25 cellular contexts compared by ENCODE assay signal in the genomic region with DNA sequence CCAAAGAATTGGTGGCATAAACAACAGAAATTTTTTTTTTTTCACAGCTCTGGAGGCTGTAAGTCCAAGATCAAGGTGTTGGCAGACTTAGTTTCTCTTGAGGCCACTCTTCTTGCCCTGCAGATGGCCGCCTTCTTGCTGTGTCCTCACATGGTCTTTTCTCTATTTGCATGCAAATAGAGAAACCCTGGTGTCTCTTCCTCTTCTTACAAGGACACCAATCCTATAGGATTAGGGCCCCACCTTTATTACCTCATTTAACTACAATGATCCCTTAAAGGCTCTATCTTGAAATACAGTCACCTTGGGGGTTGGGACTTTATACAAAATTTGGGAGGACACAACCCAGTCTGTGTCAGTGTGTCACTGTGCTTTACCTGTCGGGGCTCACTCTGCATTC.
A peak's percentile ranks its signal among the peaks of the same experiment; 100 is the strongest.
DNase-seq lines count a peak whose midpoint lies in the region; ATAC-seq, FAIRE-seq and TF ChIP-seq lines count a peak whose summit lies in the region.
"Had no signal": no experiment of that assay in that cellular context is flagged by ENCODE, and none has a peak within 500 bp of the region (broad histone marks: within the 10 kb centered on the region; RNA-seq: fewer than 3 reads in every experiment).

No MANE protein-coding gene starts in this region.

- no peaks in the 10 kb centered on the region for H3K9me3 ChIP-seq in HAP-1
- no peaks in the 10 kb centered on the region for H3K9me3 ChIP-seq in GM12878 (replicated peaks; ENCODE audit: control insufficient read depth, insufficient read depth, low read length)
- H3K9me3 ChIP-seq in endodermal cell (ENCODE audit: control insufficient read depth, low read length), result peaks cover 13% of the 10 kb centered on the region
- no peaks in the 10 kb centered on the region for H3K9me3 ChIP-seq in heart right ventricle
- H3K9me3 ChIP-seq: A549, BE2C, BLaER1 had no signal

- POLR2A ChIA-PET in GM12878 (lab: Charles Lee), result no interaction called here

- no peaks in the 10 kb centered on the region for H3K27me3 ChIP-seq in HAP-1 (ENCODE audit: low read depth)
- H3K27me3 ChIP-seq in GM12878 (replicated peaks in 1 of 2; ENCODE audit: control insufficient read depth in 2 of 2, insufficient read depth in 2 of 2, low read length in 1 of 2), result no peaks in the 10 kb centered on the region
- no peaks in the 10 kb centered on the region for H3K27me3 ChIP-seq in endodermal cell (ENCODE audit: control insufficient read depth, insufficient read depth, low read length, poor library complexity, severe bottlenecking)
- no peaks in the 10 kb centered on the region for H3K27me3 ChIP-seq in heart right ventricle
- H3K27me3 ChIP-seq: BE2C, BLaER1 had no signal

- H3K9me3 Mint-ChIP-seq in endodermal cell, result peaks cover 14% of the 10 kb centered on the region
- H3K9me3 Mint-ChIP-seq: CD4-positive, alpha-beta memory T cell; CD8-positive, alpha-beta memory T cell had no signal

- H3K79me2 ChIP-seq in GM12878 (ENCODE audit: control insufficient read depth, insufficient read depth, low read length), result no peaks in the 10 kb centered on the region

- CTCF ChIA-PET in GM12878 (lab: Yijun Ruan, JAX), result interaction anchor here (5.5 kb wide), 1 partner anchor 9 kb away, joined by 36 read pairs; no protein-coding TSS in a partner anchor

- RAD21 ChIA-PET in GM12878 (lab: Charles Lee; ENCODE audit: unreplicated experiment), result interaction anchor here (1.2 kb wide), 1 partner anchor 9 kb away, joined by 6 read pairs; no protein-coding TSS in a partner anchor

- WGBS in GM12878 (ENCODE audit: insufficient coverage, insufficient replicate concordance, low lambda C conversion rate, missing lambda C conversion rate), result 53% methylated on average over 2 of the region's 2 CpGs
- 91 to 100% methylated on average over 1 to 2 of the region's 2 CpGs for WGBS in endodermal cell (ENCODE audit: insufficient coverage in 1 of 2, insufficient read length in 1 of 2), 2 experiments
- 98 to 99% methylated on average over 2 of the region's 2 CpGs for WGBS in heart right ventricle, 2 donors

- H3K9ac ChIP-seq in GM12878 (ENCODE audit: control insufficient read depth, insufficient read depth, low read length), result no peak overlapping the region
- H3K9ac ChIP-seq in endodermal cell (ENCODE audit: extremely low read depth, low read length, poor library complexity, severe bottlenecking), result no peak overlapping the region
- H3K9ac ChIP-seq: BLaER1 had no signal

- no peak for TF ChIP-seq RAD21 in GM12878 (IDR thresholded peaks at IDR 0.05; ENCODE audit: insufficient read depth, low read depth, low read length)

- no peak for TF ChIP-seq CTCF in GM12878 (IDR thresholded peaks at IDR 0.05 in 2 of 3, conservative IDR thresholded peaks at IDR 0.05 in 1 of 3; ENCODE audit: control insufficient read depth in 2 of 3, extremely low read depth in 1 of 3, insufficient read depth in 1 of 3, low read depth in 3 of 3, low read length in 3 of 3)
- no peak for TF ChIP-seq CTCF in endodermal cell (conservative IDR thresholded peaks at IDR 0.05)
- TF ChIP-seq CTCF in heart right ventricle (IDR thresholded peaks at IDR 0.05), result no peak

- H3K4me1 Mint-ChIP-seq in endodermal cell, result peaks cover 6% of the 10 kb centered on the region
- H3K4me1 Mint-ChIP-seq: CD14-positive monocyte; CD4-positive, alpha-beta memory T cell; CD4-positive, CD25-positive, alpha-beta regulatory T cell; CD8-positive, alpha-beta memory T cell had no signal

- TF ChIP-seq POLR2A in GM12878 (IDR thresholded peaks at IDR 0.05; ENCODE audit: low read depth, low read length), result no peak

- no TSS peak for BruUV-seq in GM12878 (replicated peaks; lab: Mats Ljungman, UMichigan)

- no peak overlapping the region for H3K4me3 Mint-ChIP-seq in endodermal cell
- H3K4me3 Mint-ChIP-seq: CD14-positive monocyte; CD4-positive, alpha-beta memory T cell; CD4-positive, CD25-positive, alpha-beta regulatory T cell; CD8-positive, alpha-beta memory T cell had no signal

- ATAC-seq in GM12878 (no peak), heart right ventricle (no peak)
- ATAC-seq: A549 had no signal

- H3K27ac ChIP-seq in GM12878 (ENCODE audit: control insufficient read depth, insufficient read depth) (no peak overlapping the region), endodermal cell (ENCODE audit: low read depth, low read length) (no peak overlapping the region), heart right ventricle (no peak overlapping the region)
- H3K27ac ChIP-seq: 22Rv1, BLaER1 had no signal

- no peak overlapping the region for H3K4me2 ChIP-seq in GM12878 (ENCODE audit: control insufficient read depth, insufficient read depth)
- H3K4me2 ChIP-seq: A549, BLaER1 had no signal

- no peaks in the 10 kb centered on the region for H4K20me1 ChIP-seq in GM12878 (ENCODE audit: control insufficient read depth, insufficient read depth)
- H4K20me1 ChIP-seq: BLaER1 had no signal

- no peaks in the 10 kb centered on the region for H3K36me3 Mint-ChIP-seq in endodermal cell (ENCODE audit: low read depth)
- H3K36me3 Mint-ChIP-seq: CD14-positive monocyte; CD4-positive, alpha-beta memory T cell; CD4-positive, CD25-positive, alpha-beta regulatory T cell; CD8-positive, alpha-beta memory T cell had no signal

- SMC1A ChIA-PET in GM12878 (lab: Charles Lee; ENCODE audit: uncharacterized antibody, unreplicated experiment), result interaction anchor here (1.0 to 3.4 kb wide), 2 partner anchors 8 to 9 kb away, joined by 3 to 22 read pairs; no protein-coding TSS in a partner anchor

- in situ Hi-C loops in HAP-1 (cut with MboI; ENCODE audit: low sequenced_read_pairs), result no loop called here
- in situ Hi-C loops in GM12878 (cut with MboI), result no loop called here

- DNase-seq in HAP-1 (ENCODE audit: low spot score in 2 of 2) (peak; percentile 18 to 51), GM12878 (ENCODE audit: low read depth, low spot score) (no peak), endodermal cell (no peak), ureter (ENCODE audit: low spot score) (no peak), heart right ventricle (no peak), AG20443 (ENCODE audit: low spot score) (no peak)
- DNase-seq: BE2C; C1 segment of cervical spinal cord; CD4-positive, alpha-beta memory T cell; CD4-positive, CD25-positive, alpha-beta regulatory T cell; CD8-positive, alpha-beta memory T cell; COR-L47; DMS 273 treated with DMSO at 0.1 percent for 48 hours; DMS153; DMS53; DMS79; DND-41; EL; GDM1 had no signal

- H3K4me3 ChIP-seq in HAP-1 (no peak overlapping the region), GM12878 (no peak overlapping the region), endodermal cell (ENCODE audit: low read length) (peak overlapping the region; percentile 39), heart right ventricle (no peak overlapping the region)
- H3K4me3 ChIP-seq: A549, BLaER1 had no signal

- peak; percentile 59 for FAIRE-seq in GM12878 (lab: Jason Lieb, UNC)
- FAIRE-seq: A549, GM12891, GM19239 had no signal

- H3K27ac Mint-ChIP-seq in endodermal cell, result no peak overlapping the region
- H3K27ac Mint-ChIP-seq: CD14-positive monocyte; CD4-positive, alpha-beta memory T cell; CD4-positive, CD25-positive, alpha-beta regulatory T cell had no signal

- peaks cover 25% of the 10 kb centered on the region for H3K4me1 ChIP-seq in HAP-1
- H3K4me1 ChIP-seq in GM12878 (ENCODE audit: control insufficient read depth, insufficient read depth, low read length), result no peaks in the 10 kb centered on the region
- H3K4me1 ChIP-seq in endodermal cell (ENCODE audit: control insufficient read depth, insufficient read depth, low read length), result peaks cover 13% of the 10 kb centered on the region
- peaks cover 0 to 17% (median 4%) of the 10 kb centered on the region in 9 donors for H3K4me1 ChIP-seq in heart right ventricle
- H3K4me1 ChIP-seq: BLaER1 had no signal

- intact Hi-C loops in GM12878 (cut with micrococcal nuclease; ENCODE audit: unreplicated experiment), result no loop called here
- intact Hi-C loops in heart right ventricle (cut with DNase I), result loop anchor here in 1 of 10 donors (10.0 kb wide), 1 partner anchor 62 kb away; no protein-coding TSS in a partner anchor

- H3K27me3 Mint-ChIP-seq in endodermal cell (ENCODE audit: insufficient read depth), result no peaks in the 10 kb centered on the region
- H3K27me3 Mint-ChIP-seq: CD4-positive, alpha-beta memory T cell; CD4-positive, CD25-positive, alpha-beta regulatory T cell; CD8-positive, alpha-beta memory T cell had no signal

- H3K36me3 ChIP-seq in HAP-1 (replicated peaks) (no peaks in the 10 kb centered on the region), GM12878 (ENCODE audit: control insufficient read depth in 2 of 2, insufficient read depth in 2 of 2, low read length in 1 of 2) (no peaks in the 10 kb centered on the region), endodermal cell (ENCODE audit: control insufficient read depth, insufficient read depth, low read length) (no peaks in the 10 kb centered on the region), heart right ventricle (no peaks in the 10 kb centered on the region)
- H3K36me3 ChIP-seq: BE2C, BLaER1 had no signal

- no peak overlapping the region for H2AFZ ChIP-seq in GM12878 (ENCODE audit: control insufficient read depth, low read depth, low read length)

- TF ChIP-seq EP300 in GM12878 (IDR thresholded peaks at IDR 0.05; ENCODE audit: borderline replicate concordance in 1 of 2, control insufficient read depth in 1 of 2, low read depth in 2 of 2, low read length in 2 of 2), result no peak

TF ChIP-seq in GM12878, 131 proteins besides CTCF, POLR2A, EP300 and RAD21 (continues in another document):
- TF ChIP-seq RFX5 (IDR thresholded peaks at IDR 0.05; ENCODE audit: low read depth, low read length) (no peak), NBN (IDR thresholded peaks at IDR 0.05) (no peak), SUPT20H (IDR thresholded peaks at IDR 0.05; ENCODE audit: borderline replicate concordance, control insufficient read depth, low read depth, low read length) (no peak), CHD4 (IDR thresholded peaks at IDR 0.05) (no peak), KAT2A (conservative IDR thresholded peaks at IDR 0.05; ENCODE audit: control insufficient read depth, low read depth, low read length) (no peak), STAT3 (IDR thresholded peaks at IDR 0.05; ENCODE audit: low read depth, low read length) (no peak), RCOR1 (conservative IDR thresholded peaks at IDR 0.05; ENCODE audit: low read depth, low read length) (no peak)

Comparison
In these comparisons a context has a peak if more than half of its experiments do, and no peak if none do; other contexts are left out.
1. DNase-seq: peak in HAP-1 (2 of 2); none in GM12878 (single experiment), endodermal cell (single experiment), ureter (single experiment), heart right ventricle (0 of 2) and AG20443 (single experiment).